3 cellular contexts compared by ENCODE assay signal in genomic region chr9:135690836-135691570, GRCh38.
TF ChIP-seq lines count a peak whose summit lies in the region.

No MANE protein-coding gene starts in this region.

TF ChIP-seq in GM12891, 5 proteins besides CTCF, POLR2A, EP300 and RAD21:
- TF ChIP-seq SPI1 (IDR thresholded peaks at IDR 0.05; ENCODE audit: low read depth, low read length): no peak
- TF ChIP-seq PAX5 (IDR thresholded peaks at IDR 0.05; ENCODE audit: insufficient read depth, low read length, severe bottlenecking): no peak
- no peak for TF ChIP-seq POU2F2 (IDR thresholded peaks at IDR 0.05; ENCODE audit: low read depth, low read length)
- no peak for TF ChIP-seq POLR2AphosphoS5 (IDR thresholded peaks at IDR 0.05; ENCODE audit: low read depth, low read length)
- no peak for TF ChIP-seq TAF1 (IDR thresholded peaks at IDR 0.05; ENCODE audit: low read depth, low read length)

TF ChIP-seq in IMR-90, 13 proteins besides CTCF, POLR2A, EP300 and RAD21:
- no peak for TF ChIP-seq NFE2L2 (IDR thresholded peaks at IDR 0.05; ENCODE audit: low read depth, low read length)
- TF ChIP-seq ELK1 (IDR thresholded peaks at IDR 0.05; ENCODE audit: borderline replicate concordance, low read depth, low read length): no peak
- TF ChIP-seq CHD1 (IDR thresholded peaks at IDR 0.05; ENCODE audit: low read depth, low read length): no peak
- no peak for TF ChIP-seq USF2 (IDR thresholded peaks at IDR 0.05; ENCODE audit: low read depth, low read length)
- no peak for TF ChIP-seq FOS (IDR thresholded peaks at IDR 0.05; ENCODE audit: low read depth, low read length)
- no peak for TF ChIP-seq MAZ (IDR thresholded peaks at IDR 0.05; ENCODE audit: borderline replicate concordance, low read depth, low read length)
- TF ChIP-seq CEBPB (IDR thresholded peaks at IDR 0.05; ENCODE audit: low read depth, low read length): no peak
- TF ChIP-seq BHLHE40 (IDR thresholded peaks at IDR 0.05; ENCODE audit: low read depth, low read length): no peak
- TF ChIP-seq MXI1 (IDR thresholded peaks at IDR 0.05; ENCODE audit: borderline replicate concordance, low read depth, low read length): no peak
- TF ChIP-seq RCOR1 (IDR thresholded peaks at IDR 0.05; ENCODE audit: insufficient replicate concordance, low read length): no peak
- TF ChIP-seq MAFK (IDR thresholded peaks at IDR 0.05; ENCODE audit: low read depth, low read length): no peak

TF ChIP-seq in H1, 55 proteins besides CTCF, POLR2A, EP300 and RAD21:
- TF ChIP-seq TBP (IDR thresholded peaks at IDR 0.05; ENCODE audit: low read depth, low read length) (no peak), USF2 (IDR thresholded peaks at IDR 0.05; ENCODE audit: low read length) (no peak), CBX5 (IDR thresholded peaks at IDR 0.05; ENCODE audit: low read depth, low read length) (no peak), ATF3 (IDR thresholded peaks at IDR 0.05; ENCODE audit: insufficient read depth, low read depth, low read length) (no peak), TAF1 (IDR thresholded peaks at IDR 0.05; ENCODE audit: low read depth, low read length) (no peak), RFX5 (IDR thresholded peaks at IDR 0.05; ENCODE audit: borderline replicate concordance, low read depth, low read length) (no peak), TCF12 (IDR thresholded peaks at IDR 0.05; ENCODE audit: low read depth, low read length) (no peak), SIX5 (IDR thresholded peaks at IDR 0.05; ENCODE audit: low read depth, low read length) (no peak), KDM1A (IDR thresholded peaks at IDR 0.05; ENCODE audit: borderline replicate concordance, low read length) (no peak), NRF1 (IDR thresholded peaks at IDR 0.05; ENCODE audit: low read depth, low read length) (no peak), RXRA (IDR thresholded peaks at IDR 0.05; ENCODE audit: insufficient read depth, low read depth, low read length) (no peak), CHD2 (IDR thresholded peaks at IDR 0.05; ENCODE audit: low read length) (no peak), SP4 (IDR thresholded peaks at IDR 0.05; ENCODE audit: low read length) (no peak), JUND (IDR thresholded peaks at IDR 0.05; ENCODE audit: low read length) (no peak), SRF (IDR thresholded peaks at IDR 0.05; ENCODE audit: low read depth, low read length) (no peak), CREB1 (IDR thresholded peaks at IDR 0.05) (no peak)
